ENCODE assay signal across 9 cellular contexts in genomic region chr3:187770224-187770623, GRCh38. TPM values are rescaled to one million over a fixed set of nuclear protein-coding genes. Genes with fewer than 3 reads are reported as not detected.
DNase-seq lines count a peak whose midpoint lies in the region; ATAC-seq and TF ChIP-seq lines count a peak whose summit lies in the region.
"Had no signal": no experiment of that assay in that cellular context is flagged by ENCODE, and none has a peak within 500 bp of the region (broad histone marks: within the 10 kb centered on the region; RNA-seq: fewer than 3 reads in every experiment).

No MANE protein-coding gene starts in this region.

- H3K36me3 ChIP-seq in Caco-2 (ENCODE audit: control insufficient read depth, insufficient read depth, low read length) (no peaks in the 10 kb centered on the region), upper lobe of left lung (no peaks in the 10 kb centered on the region)
- H3K36me3 ChIP-seq: stomach had no signal

- H3K9me3 ChIP-seq in Caco-2 (no peaks in the 10 kb centered on the region), upper lobe of left lung (no peaks in the 10 kb centered on the region)
- H3K9me3 ChIP-seq: stomach had no signal

- peak overlapping the region; percentile 33 for H3K4me3 Mint-ChIP-seq in activated T-helper 17 cell treated with anti-CD3 and anti-CD28 coated beads, Interleukin-2, amount 50 U/mL, for 72 hours
- H3K4me3 Mint-ChIP-seq in Caco-2 (ENCODE audit: unreplicated experiment) = no peak overlapping the region

- no peak overlapping the region for H3K27ac ChIP-seq in upper lobe of left lung
- H3K27ac ChIP-seq: stomach had no signal

- peak overlapping the region; percentile 47 for H3K27ac Mint-ChIP-seq in activated T-helper 17 cell treated with anti-CD3 and anti-CD28 coated beads, Interleukin-2, amount 50 U/mL, for 72 hours
- H3K27ac Mint-ChIP-seq in Caco-2 (ENCODE audit: unreplicated experiment) = no peak overlapping the region

- no TSS peak for BruUV-seq in Caco-2 (replicated peaks; lab: Mats Ljungman, UMichigan)

- H3K4me1 ChIP-seq in Caco-2 (no peaks in the 10 kb centered on the region), upper lobe of left lung (peaks cover 0 to 3% (median 0%) of the 10 kb centered on the region in 4 donors)
- H3K4me1 ChIP-seq: stomach had no signal

- no peaks in the 10 kb centered on the region for H3K27me3 Mint-ChIP-seq in activated T-helper 17 cell treated with anti-CD3 and anti-CD28 coated beads, Interleukin-2, amount 50 U/mL, for 72 hours
- H3K27me3 Mint-ChIP-seq in Caco-2 (ENCODE audit: insufficient read depth, unreplicated experiment) = no peaks in the 10 kb centered on the region

- TF ChIP-seq CTCF in GM12864 (IDR thresholded peaks at IDR 0.05; ENCODE audit: low read depth, low read length, missing control alignments) (no peak), Caco-2 (IDR thresholded peaks at IDR 0.05; ENCODE audit: insufficient read depth in 1 of 2, low read depth in 1 of 2, low read length in 1 of 2, severe bottlenecking in 1 of 2, unreplicated experiment in 1 of 2) (no peak), upper lobe of left lung (IDR thresholded peaks at IDR 0.05) (no peak)

- H3K9me3 Mint-ChIP-seq in activated T-helper 17 cell treated with anti-CD3 and anti-CD28 coated beads, Interleukin-2, amount 50 U/mL, for 72 hours = peaks cover 3% of the 10 kb centered on the region
- H3K9me3 Mint-ChIP-seq in Caco-2 (ENCODE audit: unreplicated experiment) = no peaks in the 10 kb centered on the region

- ATAC-seq in GM19467 (IDR thresholded peaks at IDR 0.05; ENCODE audit: unreplicated experiment) (peak; percentile 48), HG03439 (IDR thresholded peaks at IDR 0.05; ENCODE audit: unreplicated experiment) (peak; percentile 60), upper lobe of left lung (ENCODE audit: low FRiP score in 2 of 2) (no peak), left ventricle myocardium superior (no peak)
- ATAC-seq in activated T-helper 17 cell treated with anti-CD3 and anti-CD28 coated beads, Interleukin-2, amount 50 U/mL, for 72 hours (replicated peaks) = peak; percentile 95

- no peaks in the 10 kb centered on the region for H3K36me3 Mint-ChIP-seq in activated T-helper 17 cell treated with anti-CD3 and anti-CD28 coated beads, Interleukin-2, amount 50 U/mL, for 72 hours (ENCODE audit: low read depth)
- H3K36me3 Mint-ChIP-seq in Caco-2 (ENCODE audit: insufficient read depth, unreplicated experiment) = no peaks in the 10 kb centered on the region

- POLR2A ChIA-PET in Caco-2 (lab: Charles Lee) = no interaction called here

- H3K27me3 ChIP-seq in Caco-2 (replicated peaks; ENCODE audit: control insufficient read depth, insufficient read depth, low read length) = no peaks in the 10 kb centered on the region
- no peaks in the 10 kb centered on the region for H3K27me3 ChIP-seq in upper lobe of left lung
- H3K27me3 ChIP-seq: stomach had no signal

- WGBS in upper lobe of left lung, 2 donors = 90 to 100% methylated on average over 1 of the region's 1 CpG

- no peak for TF ChIP-seq EP300 in upper lobe of left lung (IDR thresholded peaks at IDR 0.05)

- H3K4me1 Mint-ChIP-seq in activated T-helper 17 cell treated with anti-CD3 and anti-CD28 coated beads, Interleukin-2, amount 50 U/mL, for 72 hours = peaks cover 34% of the 10 kb centered on the region
- H3K4me1 Mint-ChIP-seq in Caco-2 (ENCODE audit: low read depth, unreplicated experiment) = no peaks in the 10 kb centered on the region

- CTCF ChIA-PET in Caco-2 (lab: Charles Lee) = no interaction called here

- no peak for TF ChIP-seq POLR2A in upper lobe of left lung (IDR thresholded peaks at IDR 0.05)

- intact Hi-C loops in Caco-2 (cut with micrococcal nuclease; ENCODE audit: unreplicated experiment) = no loop called here
- intact Hi-C loops in left ventricle myocardium superior (cut with micrococcal nuclease) = no loop called here

- DNase-seq in GM12864 (ENCODE audit: low read depth) = peak; percentile 33
- no peak for DNase-seq in Caco-2
- no peak for DNase-seq in germinal center (ENCODE audit: low spot score)
- DNase-seq in upper lobe of left lung = no peak
- DNase-seq in left ventricle myocardium superior = no peak
- DNase-seq: stomach had no signal

- H3K4me3 ChIP-seq in GM12864 (ENCODE audit: low read depth, low read length) (no peak overlapping the region), Caco-2 (ENCODE audit: low read depth, low read length) (no peak overlapping the region), upper lobe of left lung (no peak overlapping the region)
- H3K4me3 ChIP-seq: stomach had no signal

RNA-seq across cellular contexts. Expression of gene BCL6, which starts 25.0 kb away (rescaled TPM):
- total RNA-seq in activated T-helper 17 cell treated with anti-CD3 and anti-CD28 coated beads, Interleukin-2, amount 50 U/mL, for 72 hours = 100 to 1,000 TPM in 1 of 2 donors, 10 to 100 TPM in 1; 67.5 to 143 TPM
- total RNA-seq in Caco-2 (2022) (35.8 and 40.4 TPM in 2 replicates), upper lobe of left lung (100 to 1,000 TPM in 4 of 6 donors, 10 to 100 TPM in 2; 80.4 to 268 (median 119) TPM), left ventricle myocardium superior (104 TPM)

Comparison
In these comparisons a context has a peak if more than half of its experiments do, and no peak if none do; other contexts are left out.
1. ATAC-seq: peak in GM19467 (single experiment), HG03439 (single experiment) and activated T-helper 17 cell treated with anti-CD3 and anti-CD28 coated beads, Interleukin-2, amount 50 U/mL, for 72 hours (single experiment); none in upper lobe of left lung (0 of 2) and left ventricle myocardium superior (single experiment).